36 cellular contexts compared by ENCODE assay signal in the genomic region with DNA sequence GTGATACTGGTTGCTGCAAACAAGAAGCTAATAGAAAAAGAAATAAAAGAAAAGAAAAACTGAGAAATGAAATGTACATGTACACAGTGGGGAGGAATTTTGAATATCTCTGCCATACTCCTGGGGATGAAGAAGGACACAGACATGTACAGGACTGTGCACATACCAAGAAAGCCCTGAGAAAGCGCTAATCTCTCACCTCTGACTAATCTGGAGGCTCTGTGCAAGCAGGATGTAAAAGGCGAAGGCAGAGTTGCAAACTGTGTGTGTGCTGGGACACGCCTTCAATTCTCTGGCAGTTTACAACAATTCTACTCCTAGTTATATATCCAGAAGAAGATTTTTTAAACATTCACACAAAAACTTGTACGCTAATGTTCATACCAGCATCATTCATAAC.
DNase-seq lines count a peak whose midpoint lies in the region; ATAC-seq, FAIRE-seq and TF ChIP-seq lines count a peak whose summit lies in the region.
"Had no signal": no experiment of that assay in that cellular context is flagged by ENCODE, and none has a peak within 500 bp of the region (broad histone marks: within the 10 kb centered on the region; RNA-seq: fewer than 3 reads in every experiment).

No MANE protein-coding gene starts in this region.

- FAIRE-seq in keratinocyte (lab: Jason Lieb, UNC), result peak; percentile 26
- FAIRE-seq: A549, colon had no signal

- POLR2A ChIA-PET in PC-9 (lab: Charles Lee; ENCODE audit: unreplicated experiment), result no interaction called here

- H3K9ac ChIP-seq in mammary epithelial cell (ENCODE audit: insufficient read depth, low read length) (no peak overlapping the region), keratinocyte (ENCODE audit: control insufficient read depth, extremely low read depth, insufficient read depth, low read length) (no peak overlapping the region)

- H3K4me3 ChIP-seq in GM12865 (ENCODE audit: low read depth, low read length) (no peak overlapping the region), mammary epithelial cell (replicated peaks in 1 of 3; ENCODE audit: insufficient read depth in 1 of 3, low read depth in 2 of 3, low read length in 3 of 3) (no peak overlapping the region), keratinocyte (ENCODE audit: control insufficient read depth in 2 of 3, extremely low read depth in 1 of 3, insufficient read depth in 2 of 3, low read depth in 1 of 3, low read length in 3 of 3) (no peak overlapping the region), PC-9 (no peak overlapping the region)
- H3K4me3 ChIP-seq: A549, right lobe of liver, thoracic aorta, uterus had no signal

- no TSS peak for BruUV-seq in mammary epithelial cell (replicated peaks; lab: Mats Ljungman, UMichigan)
- BruUV-seq in PC-9 (replicated peaks; lab: Mats Ljungman, UMichigan), result no TSS peak

- dilution Hi-C loops in mammary epithelial cell (cut with HindIII; ENCODE audit: low sequenced_read_pairs) (no loop called here), keratinocyte (cut with MboI; ENCODE audit: extremely low pct_ligation_motif_present, low sequenced_read_pairs) (no loop called here)

- in situ Hi-C loops in mammary epithelial cell (cut with MboI; ENCODE audit: low sequenced_read_pairs in 2 of 2), result no loop called here

- no peak overlapping the region for H3K4me2 ChIP-seq in mammary epithelial cell (ENCODE audit: insufficient read depth, low read depth, low read length)
- no peak overlapping the region for H3K4me2 ChIP-seq in keratinocyte (ENCODE audit: control insufficient read depth, extremely low read depth, insufficient read depth, low read depth, low read length)
- no peak overlapping the region for H3K4me2 ChIP-seq in PC-9
- H3K4me2 ChIP-seq: A549 had no signal

- H3K4me1 ChIP-seq in mammary epithelial cell (ENCODE audit: insufficient read depth, low read length), result no peaks in the 10 kb centered on the region
- H3K4me1 ChIP-seq in keratinocyte (ENCODE audit: control insufficient read depth, extremely low read depth, insufficient read depth, low read length), result peaks cover 7% of the 10 kb centered on the region
- H3K4me1 ChIP-seq in PC-9 (replicated peaks; ENCODE audit: insufficient read depth), result no peaks in the 10 kb centered on the region
- H3K4me1 ChIP-seq: A549, uterus had no signal

- CTCF ChIA-PET in mammary epithelial cell (lab: Charles Lee; ENCODE audit: low non-redundant PET), result no interaction called here
- CTCF ChIA-PET in PC-9 (lab: Charles Lee), result no interaction called here

- no peaks in the 10 kb centered on the region for H3K9me1 ChIP-seq in keratinocyte (ENCODE audit: control insufficient read depth, extremely low read depth, insufficient read depth, low read length)

- intact Hi-C loops in mammary epithelial cell (cut with micrococcal nuclease) (no loop called here), PC-9 (cut with micrococcal nuclease; ENCODE audit: unreplicated experiment) (no loop called here)

- no peaks in the 10 kb centered on the region for H3K36me3 ChIP-seq in mammary epithelial cell (ENCODE audit: insufficient read depth, low read length)
- no peaks in the 10 kb centered on the region for H3K36me3 ChIP-seq in keratinocyte (ENCODE audit: control insufficient read depth in 2 of 2, extremely low read depth in 1 of 2, insufficient read depth in 2 of 2, low read length in 2 of 2)
- no peaks in the 10 kb centered on the region for H3K36me3 ChIP-seq in PC-9 (ENCODE audit: low read depth)
- H3K36me3 ChIP-seq: brain microvascular endothelial cell, right lobe of liver, thoracic aorta, uterus had no signal

- H2AFZ ChIP-seq in mammary epithelial cell (ENCODE audit: low read depth, low read length), result no peak overlapping the region
- no peak overlapping the region for H2AFZ ChIP-seq in keratinocyte (ENCODE audit: control insufficient read depth, low read length)
- no peak overlapping the region for H2AFZ ChIP-seq in PC-9

- TF ChIP-seq CTCF in GM12865 (IDR thresholded peaks at IDR 0.05; ENCODE audit: insufficient read depth, low read depth, low read length, missing control alignments) (no peak), mammary epithelial cell (conservative IDR thresholded peaks at IDR 0.05 in 1 of 2, IDR thresholded peaks at IDR 0.05 in 1 of 2; ENCODE audit: extremely low read depth in 1 of 2, insufficient read depth in 1 of 2, low read depth in 1 of 2, low read length in 2 of 2) (no peak), keratinocyte (optimal IDR thresholded peaks at IDR 0.05 in 1 of 3, IDR thresholded peaks at IDR 0.05 in 1 of 3, conservative IDR thresholded peaks at IDR 0.05 in 1 of 3; ENCODE audit: extremely low read depth in 1 of 3, insufficient read depth in 2 of 3, low read length in 3 of 3) (no peak), PC-9 (conservative IDR thresholded peaks at IDR 0.05) (no peak)

- no peaks in the 10 kb centered on the region for H3F3A ChIP-seq in PC-9 (ENCODE audit: insufficient read depth, low read depth)

- 92% methylated on average over 4 of the region's 4 CpGs for WGBS in mammary epithelial cell (ENCODE audit: low coverage, missing lambda C conversion rate)

- DNase-seq in GM12865 (ENCODE audit: low read depth), result peak; percentile 12
- DNase-seq in NCI-H460 (ENCODE audit: extremely low read depth, low read depth), result peak; percentile 13
- peak; percentile 32 for DNase-seq in mammary epithelial cell
- no peak for DNase-seq in keratinocyte (ENCODE audit: low read depth, low spot score)
- no peak for DNase-seq in PC-9
- no peak for DNase-seq in activated effector memory CD4-positive, alpha-beta T cell treated with Interleukin-2 at 50 U/mL for 16 hours
- DNase-seq: activated CD4-positive, alpha-beta memory T cell treated with anti-CD3 and anti-CD28 coated beads for 36 hours; activated CD4-positive, alpha-beta T cell treated with anti-CD3 and anti-CD28 coated beads for 1 hour; activated naive CD4-positive, alpha-beta T cell treated with anti-CD3 and anti-CD28 coated beads for 36 hours; AML-193; brain microvascular endothelial cell; CD4-positive, alpha-beta T cell; DMS79 treated with DMSO at 0.1 percent for 48 hours; glutamatergic neuron; HFFc6; islet precursor cell; KBM-7; left ventricle myocardium superior; MM.1S; NCI-H1417; NCI-H2029; NCI-H345; NCI-H748 treated with DMSO at 0.1 percent for 48 hours; posterior cingulate gyrus; right lobe of liver; stimulated activated CD4-positive, alpha-beta T cell treated with anti-CD3 and anti-CD28 coated beads, Interleukin-12 subunit alpha, Interleukin-12 subunit beta, amount 100 ng/mL, for 4 hours; stimulated activated CD4-positive, alpha-beta T cell treated with anti-CD3 and anti-CD28 coated beads, Interleukin-2, amount 100 ng/mL, for 48 hours; stimulated activated naive CD8-positive, alpha-beta T cell treated with anti-CD3 and anti-CD28 coated beads, Interleukin-15, amount 100 ng/mL, for 72 hours; T-helper 2 cell; uterus had no signal

- H4K20me1 ChIP-seq in mammary epithelial cell (ENCODE audit: insufficient read depth, low read length), result no peaks in the 10 kb centered on the region
- no peaks in the 10 kb centered on the region for H4K20me1 ChIP-seq in keratinocyte (ENCODE audit: control insufficient read depth, extremely low read depth, insufficient read depth, low read length)
- no peaks in the 10 kb centered on the region for H4K20me1 ChIP-seq in PC-9 (ENCODE audit: insufficient read depth)

- no peaks in the 10 kb centered on the region for H3K9me2 ChIP-seq in PC-9 (ENCODE audit: insufficient read depth)

- no peaks in the 10 kb centered on the region for H3K79me2 ChIP-seq in mammary epithelial cell (ENCODE audit: insufficient read depth, low read length)
- H3K79me2 ChIP-seq in keratinocyte (ENCODE audit: control insufficient read depth, insufficient read depth, low read length), result no peaks in the 10 kb centered on the region
- no peaks in the 10 kb centered on the region for H3K79me2 ChIP-seq in PC-9 (ENCODE audit: low read depth)

- ATAC-seq in HG02759 (IDR thresholded peaks at IDR 0.05; ENCODE audit: unreplicated experiment) (no peak), HG03457 (IDR thresholded peaks at IDR 0.05; ENCODE audit: unreplicated experiment) (no peak)
- ATAC-seq: A549; left ventricle myocardium superior; right lobe of liver; SK-N-SH treated with all-trans-retinoic acid at 6 μM for 48 hours; stimulated activated naive CD8-positive, alpha-beta T cell treated with anti-CD3 and anti-CD28 coated beads, Interleukin-15, amount 100 ng/mL, for 72 hours had no signal

- H3K27me3 ChIP-seq in mammary epithelial cell (ENCODE audit: insufficient read depth, low read length) (no peaks in the 10 kb centered on the region), keratinocyte (ENCODE audit: control insufficient read depth, extremely low read depth, insufficient read depth, low read length) (no peaks in the 10 kb centered on the region), PC-9 (ENCODE audit: insufficient read depth, low read depth) (no peaks in the 10 kb centered on the region)
- H3K27me3 ChIP-seq: brain microvascular endothelial cell, right lobe of liver, uterus had no signal

- no peak overlapping the region for H3K27ac ChIP-seq in mammary epithelial cell (ENCODE audit: insufficient read depth, low read depth, low read length)
- H3K27ac ChIP-seq in keratinocyte (ENCODE audit: control insufficient read depth, insufficient read depth, low read length), result no peak overlapping the region
- no peak overlapping the region for H3K27ac ChIP-seq in PC-9
- H3K27ac ChIP-seq: A549, brain microvascular endothelial cell, right lobe of liver, thoracic aorta, uterus had no signal

- H3K9me3 ChIP-seq in mammary epithelial cell (replicated peaks; ENCODE audit: insufficient read depth, low read length) (no peaks in the 10 kb centered on the region), keratinocyte (ENCODE audit: control insufficient read depth, low read depth, low read length) (no peaks in the 10 kb centered on the region), PC-9 (ENCODE audit: insufficient read depth, low read depth) (no peaks in the 10 kb centered on the region)
- H3K9me3 ChIP-seq: A549, right lobe of liver, thoracic aorta, uterus had no signal

Comparison
In these comparisons a context has a peak if more than half of its experiments do, and no peak if none do; other contexts are left out.
1. DNase-seq: peak in GM12865 (single experiment), NCI-H460 (single experiment) and mammary epithelial cell (single experiment); none in keratinocyte (single experiment), PC-9 (0 of 2) and activated effector memory CD4-positive, alpha-beta T cell treated with Interleukin-2 at 50 U/mL for 16 hours (single experiment).